In the genomic region with DNA sequence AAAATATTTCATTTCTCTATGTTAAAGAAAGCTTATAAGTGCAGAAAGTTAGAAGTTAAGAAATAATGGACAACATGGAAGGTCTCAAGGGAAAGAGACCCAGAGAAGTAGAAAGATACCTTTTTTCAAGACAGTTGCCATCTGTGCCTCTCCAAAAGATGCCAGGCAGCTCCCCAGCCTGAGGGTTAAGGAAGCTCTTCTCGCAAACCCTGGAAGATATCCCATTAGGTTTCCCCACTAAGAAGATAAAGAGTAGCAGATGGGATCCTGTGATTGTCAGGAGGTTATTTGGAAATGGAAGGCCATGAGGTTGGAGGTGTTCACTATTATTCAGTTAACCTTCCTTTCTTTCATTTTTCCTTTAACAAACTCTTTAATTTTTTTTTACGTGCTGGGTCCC, we compare ENCODE assay signal across 22 cellular contexts.
"Had no signal": no experiment of that assay in that cellular context is flagged by ENCODE, and none has a peak within 500 bp of the region (broad histone marks: within the 10 kb centered on the region; RNA-seq: fewer than 3 reads in every experiment).

No MANE protein-coding gene starts in this region.

- H3K4me1 Mint-ChIP-seq: neural progenitor cell had no signal

- H3K4me3 ChIP-seq: esophagus muscularis mucosa, gastroesophageal sphincter, lung, neural progenitor cell, ovary, right atrium auricular region, sigmoid colon, skin epidermis had no signal

- H3K27ac Mint-ChIP-seq: natural killer cell treated with Interleukin-12 subunit alpha and Interleukin-12 subunit beta and Interleukin-15 and Interleukin-18, amount 100 ng/mL, for 72 hours; neural progenitor cell; type B pancreatic cell had no signal

- H3K27me3 Mint-ChIP-seq: natural killer cell treated with Interleukin-12 subunit alpha and Interleukin-12 subunit beta and Interleukin-15 and Interleukin-18, amount 100 ng/mL, for 72 hours; type B pancreatic cell had no signal

- DNase-seq: effector memory CD4-positive, alpha-beta T cell; foreskin fibroblast; kidney; left colon; left ventricle myocardium superior; mesenchymal stem cell; midbrain; nucleus accumbens; ovary; sigmoid colon; stimulated activated CD4-positive, alpha-beta T cell treated with anti-CD3 and anti-CD28 coated beads, Interleukin-2, amount 100 ng/mL, for 24 hours; stimulated activated CD4-positive, alpha-beta T cell treated with anti-CD3 and anti-CD28 coated beads, Interleukin-4, amount 100 ng/mL, for 4 hours; stimulated activated naive CD4-positive, alpha-beta T cell had no signal

- H3K9me3 ChIP-seq: ovary, sigmoid colon had no signal

- H3K4me3 Mint-ChIP-seq: natural killer cell treated with Interleukin-12 subunit alpha and Interleukin-12 subunit beta and Interleukin-15 and Interleukin-18, amount 100 ng/mL, for 72 hours; neural progenitor cell; type B pancreatic cell had no signal

- H3K4me1 ChIP-seq: neural progenitor cell, right atrium auricular region, sigmoid colon had no signal

- H3K36me3 ChIP-seq: gastroesophageal sphincter, neural progenitor cell, ovary, right atrium auricular region had no signal

- ATAC-seq: gastroesophageal sphincter; left colon; left ventricle myocardium superior; natural killer cell treated with Interleukin-12 subunit alpha and Interleukin-12 subunit beta and Interleukin-15 and Interleukin-18, amount 100 ng/mL, for 72 hours had no signal

- H3K27ac ChIP-seq: epithelial cell of prostate, esophagus muscularis mucosa, gastroesophageal sphincter, neural progenitor cell, ovary, right atrium auricular region, sigmoid colon, skin epidermis had no signal

- H3K9ac ChIP-seq: neural progenitor cell had no signal

- H3K27me3 ChIP-seq: esophagus muscularis mucosa, gastroesophageal sphincter, neural progenitor cell, ovary, right atrium auricular region, sigmoid colon had no signal
